8 cellular contexts compared by ENCODE assay signal in the genomic region with DNA sequence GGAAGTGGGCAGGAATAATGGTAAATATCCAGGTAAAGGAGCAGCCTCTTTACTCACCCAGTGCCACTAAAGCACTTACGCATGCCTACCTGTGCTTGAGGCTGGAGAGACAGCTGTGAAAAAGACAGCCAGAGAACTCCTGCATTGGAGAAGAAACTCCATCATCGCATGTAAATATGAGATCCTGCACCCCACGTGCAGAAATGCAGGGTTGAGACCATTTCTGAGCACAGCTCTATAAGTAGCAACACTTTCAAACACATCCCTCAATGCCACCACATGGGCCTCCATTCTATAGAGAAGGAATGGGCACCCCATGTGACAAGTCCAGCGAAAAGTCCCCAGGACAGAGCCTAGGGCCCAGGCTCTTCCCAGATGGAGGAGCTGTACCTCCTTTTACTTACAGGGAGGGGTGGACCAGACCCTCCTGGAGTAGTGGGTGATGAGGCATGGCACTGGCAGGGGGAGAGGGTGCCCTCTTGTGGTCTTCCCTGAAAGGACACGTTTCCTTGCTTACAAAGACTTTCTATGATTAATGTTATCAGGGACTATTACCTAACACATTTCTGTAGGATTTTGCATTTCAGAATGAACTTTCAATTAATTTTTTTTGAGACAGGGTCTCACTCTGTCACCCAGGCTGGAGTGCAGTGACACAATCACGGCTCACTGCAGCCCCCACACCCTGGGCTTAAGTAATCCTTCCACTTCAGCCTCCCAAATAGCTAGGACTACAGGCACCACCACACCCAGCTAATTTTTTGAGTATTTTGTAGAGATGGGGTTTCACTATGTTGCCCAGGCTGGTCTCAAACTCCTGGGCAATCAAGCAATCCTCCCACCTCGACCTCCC. TPM values are rescaled to one million over a fixed set of nuclear protein-coding genes. Genes with fewer than 3 reads are reported as not detected.
DNase-seq lines count a peak whose midpoint lies in the region; ATAC-seq and TF ChIP-seq lines count a peak whose summit lies in the region.

No MANE protein-coding gene starts in this region.

- peaks cover 16% of the 10 kb centered on the region for H3F3A ChIP-seq in PC-9 (ENCODE audit: insufficient read depth, low read depth)

- H3K27ac ChIP-seq in CD4-positive, CD25-positive, alpha-beta regulatory T cell (ENCODE audit: insufficient read depth, low read length, poor library complexity, severe bottlenecking), result no peak overlapping the region
- H3K27ac ChIP-seq in HEK293 (ENCODE audit: extremely low read depth, low read depth, low read length), result no peak overlapping the region
- no peak overlapping the region for H3K27ac ChIP-seq in PC-9
- H3K27ac ChIP-seq in trophoblast cell (ENCODE audit: low read depth, low read length), result no peak overlapping the region

- H3K4me1 Mint-ChIP-seq in CD4-positive, CD25-positive, alpha-beta regulatory T cell, result peaks cover 0 to 6% (median 2%) of the 10 kb centered on the region in 4 donors
- no peaks in the 10 kb centered on the region for H3K4me1 Mint-ChIP-seq in activated T-cell treated with anti-CD3 and anti-CD28 coated beads, Interleukin-2, amount 50 U/mL, for 4 hours (ENCODE audit: low read depth)

- no peaks in the 10 kb centered on the region for H4K20me1 ChIP-seq in PC-9 (ENCODE audit: insufficient read depth)

- no CpG with 5 or more reads among the region's 7 CpGs for WGBS in trophoblast cell (ENCODE audit: extremely low coverage, insufficient coverage, insufficient read length)

- no peak overlapping the region for H3K4ac ChIP-seq in trophoblast cell (ENCODE audit: low read depth, low read length)

- H3K9me2 ChIP-seq in PC-9 (ENCODE audit: insufficient read depth), result no peaks in the 10 kb centered on the region

- no peak overlapping the region for H3K9ac ChIP-seq in trophoblast cell (ENCODE audit: low read length)

- H3K4me3 Mint-ChIP-seq in CD4-positive, CD25-positive, alpha-beta regulatory T cell, result no peak overlapping the region
- H3K4me3 Mint-ChIP-seq in activated T-cell treated with anti-CD3 and anti-CD28 coated beads, Interleukin-2, amount 50 U/mL, for 4 hours, result no peak overlapping the region

- POLR2A ChIA-PET in HEK293 (lab: Yijun Ruan, JAX) (no interaction called here), PC-9 (lab: Charles Lee; ENCODE audit: unreplicated experiment) (interaction anchor here (0.7 kb wide), 1 partner anchor 44 kb away, joined by 3 read pairs; no protein-coding TSS in a partner anchor)

- no peak for ATAC-seq in CD4-positive, CD25-positive, alpha-beta regulatory T cell (ENCODE audit: low read depth in 2 of 2)
- ATAC-seq in activated T-cell treated with anti-CD3 and anti-CD28 coated beads, Interleukin-2, amount 50 U/mL, for 4 hours, result peak; percentile 67 to 72
- no peak for ATAC-seq in GM19463 (IDR thresholded peaks at IDR 0.05; ENCODE audit: unreplicated experiment)

- H3K9me3 Mint-ChIP-seq in CD4-positive, CD25-positive, alpha-beta regulatory T cell, result peaks cover 0 to 2% (median 0%) of the 10 kb centered on the region in 7 donors
- no peaks in the 10 kb centered on the region for H3K9me3 Mint-ChIP-seq in activated T-cell treated with anti-CD3 and anti-CD28 coated beads, Interleukin-2, amount 50 U/mL, for 4 hours

- intact Hi-C loops in PC-9 (cut with micrococcal nuclease; ENCODE audit: unreplicated experiment), result loop anchor here (1.0 to 5.0 kb wide), 3 partner anchors 52 to 117 kb away; no protein-coding TSS in a partner anchor

- H2AK5ac ChIP-seq in trophoblast cell (ENCODE audit: low read length), result no peak overlapping the region

- H3K36me3 Mint-ChIP-seq in CD4-positive, CD25-positive, alpha-beta regulatory T cell, result no peaks in the 10 kb centered on the region
- H3K36me3 Mint-ChIP-seq in activated T-cell treated with anti-CD3 and anti-CD28 coated beads, Interleukin-2, amount 50 U/mL, for 4 hours (ENCODE audit: insufficient read depth), result no peaks in the 10 kb centered on the region

- no peak overlapping the region for H2AFZ ChIP-seq in PC-9
- no peak overlapping the region for H2AFZ ChIP-seq in trophoblast cell (ENCODE audit: insufficient read depth, low read length, poor library complexity)

- peaks cover 5% of the 10 kb centered on the region for H3K79me1 ChIP-seq in trophoblast cell (ENCODE audit: low read length)

- H3K79me2 ChIP-seq in PC-9 (ENCODE audit: low read depth) (no peaks in the 10 kb centered on the region), trophoblast cell (ENCODE audit: control insufficient read depth, insufficient read depth, low read length, poor library complexity) (no peaks in the 10 kb centered on the region)

- H2BK12ac ChIP-seq in trophoblast cell (ENCODE audit: low read length), result no peak overlapping the region

- TF ChIP-seq CTCF in HEK293 (tag by site-specific recombination; IDR thresholded peaks at IDR 0.05) (peak; percentile 83), PC-9 (conservative IDR thresholded peaks at IDR 0.05) (peak; percentile 93), fibroblast of the aortic adventitia (IDR thresholded peaks at IDR 0.05; ENCODE audit: insufficient read depth, low read length) (peak; percentile 92)

- H4K91ac ChIP-seq in trophoblast cell (ENCODE audit: low read depth, low read length), result no peak overlapping the region

- no peaks in the 10 kb centered on the region for H3K27me3 ChIP-seq in CD4-positive, CD25-positive, alpha-beta regulatory T cell (ENCODE audit: control insufficient read depth, insufficient read depth, low read length)
- H3K27me3 ChIP-seq in PC-9 (ENCODE audit: insufficient read depth, low read depth), result no peaks in the 10 kb centered on the region
- no peaks in the 10 kb centered on the region for H3K27me3 ChIP-seq in trophoblast cell (ENCODE audit: insufficient read depth, low read length)

- H3K27ac Mint-ChIP-seq in CD4-positive, CD25-positive, alpha-beta regulatory T cell, result no peak overlapping the region

- H3K14ac ChIP-seq in trophoblast cell (ENCODE audit: low read length), result no peak overlapping the region

- no peak overlapping the region for H2BK120ac ChIP-seq in trophoblast cell (ENCODE audit: insufficient read depth, low read length, poor library complexity)

- H3K36me3 ChIP-seq in CD4-positive, CD25-positive, alpha-beta regulatory T cell (ENCODE audit: control insufficient read depth, insufficient read depth, low read length), result no peaks in the 10 kb centered on the region
- H3K36me3 ChIP-seq in HEK293 (ENCODE audit: control insufficient read depth in 2 of 2, insufficient read depth in 1 of 2, low read length in 2 of 2) (no peaks in the 10 kb centered on the region), PC-9 (ENCODE audit: low read depth) (no peaks in the 10 kb centered on the region), trophoblast cell (ENCODE audit: control insufficient read depth in 1 of 2, insufficient read depth in 2 of 2, low read length in 2 of 2) (peaks cover 6 to 12% of the 10 kb centered on the region in 2 experiments)

- H2BK5ac ChIP-seq in trophoblast cell (ENCODE audit: low read depth, low read length, poor library complexity), result no peak overlapping the region

- no peaks in the 10 kb centered on the region for H3K9me3 ChIP-seq in CD4-positive, CD25-positive, alpha-beta regulatory T cell (ENCODE audit: control insufficient read depth in 2 of 2, low read length in 2 of 2)
- H3K9me3 ChIP-seq in HEK293 (ENCODE audit: control insufficient read depth, insufficient read depth, low read depth, low read length), result no peaks in the 10 kb centered on the region
- no peaks in the 10 kb centered on the region for H3K9me3 ChIP-seq in PC-9 (ENCODE audit: insufficient read depth, low read depth)
- H3K9me3 ChIP-seq in trophoblast cell (ENCODE audit: insufficient read depth, low read depth, low read length), result no peaks in the 10 kb centered on the region

- no peak overlapping the region for H4K12ac ChIP-seq in trophoblast cell (ENCODE audit: low read depth, low read length)

- H3K4me2 ChIP-seq in PC-9 (no peak overlapping the region), trophoblast cell (ENCODE audit: low read length) (no peak overlapping the region)

- H3K18ac ChIP-seq in trophoblast cell (ENCODE audit: low read length), result no peak overlapping the region

- peak; percentile 11 to 60 (median 42) for DNase-seq in CD4-positive, CD25-positive, alpha-beta regulatory T cell
- DNase-seq in PC-9 (peak in 1 of 2 experiments; percentile 59), fibroblast of the aortic adventitia (ENCODE audit: low read depth) (peak; percentile 79), trophoblast cell (peak; percentile 56 to 80), mucosa of gallbladder (ENCODE audit: low spot score) (no peak)
- DNase-seq in activated T-cell treated with anti-CD3 and anti-CD28 coated beads, Interleukin-2, amount 50 U/mL, for 4 hours, result peak; percentile 49

- no TSS peak for BruUV-seq in PC-9 (replicated peaks; lab: Mats Ljungman, UMichigan)

- H3K23ac ChIP-seq in trophoblast cell (ENCODE audit: low read length), result no peak overlapping the region

- CTCF ChIA-PET in HEK293 (lab: Yijun Ruan, JAX) (interaction anchor here (0.6 to 9.6 kb wide), 45 partner anchors 9 to 184 kb away, joined by 3 to 212 read pairs (median 5); a partner anchor contains a TSS), PC-9 (lab: Charles Lee) (interaction anchor here (0.6 to 3.8 kb wide), 8 partner anchors 43 to 169 kb away, joined by 3 to 31 read pairs (median 5); no protein-coding TSS in a partner anchor)

- no peak overlapping the region for H4K8ac ChIP-seq in trophoblast cell (ENCODE audit: low read depth, low read length)

- no peak overlapping the region for H3K4me3 ChIP-seq in CD4-positive, CD25-positive, alpha-beta regulatory T cell (ENCODE audit: low read depth, low read length)
- H3K4me3 ChIP-seq in HEK293 (ENCODE audit: low read depth, low read length), result no peak overlapping the region
- no peak overlapping the region for H3K4me3 ChIP-seq in PC-9
- H3K4me3 ChIP-seq in fibroblast of the aortic adventitia (ENCODE audit: low read depth, low read length), result no peak overlapping the region
- H3K4me3 ChIP-seq in trophoblast cell (ENCODE audit: low read depth, low read length), result no peak overlapping the region

- H3K4me1 ChIP-seq in CD4-positive, CD25-positive, alpha-beta regulatory T cell (ENCODE audit: control insufficient read depth, insufficient read depth, low read length, poor library complexity, severe bottlenecking), result no peaks in the 10 kb centered on the region
- H3K4me1 ChIP-seq in HEK293 (ENCODE audit: control insufficient read depth, insufficient read depth, low read length), result no peaks in the 10 kb centered on the region
- peaks cover 11% of the 10 kb centered on the region for H3K4me1 ChIP-seq in PC-9 (replicated peaks; ENCODE audit: insufficient read depth)
- peaks cover 0 to 7% of the 10 kb centered on the region in 2 experiments for H3K4me1 ChIP-seq in trophoblast cell (ENCODE audit: control insufficient read depth in 1 of 2, insufficient read depth in 2 of 2, low read length in 2 of 2)

- no peaks in the 10 kb centered on the region for H3K27me3 Mint-ChIP-seq in CD4-positive, CD25-positive, alpha-beta regulatory T cell
- H3K27me3 Mint-ChIP-seq in activated T-cell treated with anti-CD3 and anti-CD28 coated beads, Interleukin-2, amount 50 U/mL, for 4 hours (ENCODE audit: low read depth), result no peaks in the 10 kb centered on the region

RNA-seq across cellular contexts. Expression of a gene that starts 55.3 kb away (rescaled TPM):
- total RNA-seq in CD4-positive, CD25-positive, alpha-beta regulatory T cell, result not detected
- polyA plus RNA-seq in CD4-positive, CD25-positive, alpha-beta regulatory T cell, result not detected
- total RNA-seq in PC-9 (2021), result not detected in 2 replicates
- total RNA-seq in activated T-cell treated with anti-CD3 and anti-CD28 coated beads, Interleukin-2, amount 50 U/mL, for 4 hours, result not detected
- not detected in 2 replicates for total RNA-seq in fibroblast of the aortic adventitia (ENCODE audit: low replicate concordance)
- 0.25 and 0.26 TPM in 2 replicates for polyA plus RNA-seq in trophoblast cell (2013)
- 0.52 TPM for total RNA-seq in mucosa of gallbladder

Comparison
In these comparisons a context has a peak if more than half of its experiments do, and no peak if none do; other contexts are left out.
1. ATAC-seq: peak in activated T-cell treated with anti-CD3 and anti-CD28 coated beads, Interleukin-2, amount 50 U/mL, for 4 hours (2 of 2); none in CD4-positive, CD25-positive, alpha-beta regulatory T cell (0 of 2) and GM19463 (single experiment).
2. Peak in every context shown above with its lines, with median percentiles within 50 percentile points of each other: CTCF ChIP-seq.